ENCODE assay signal across 1 cellular context in the genomic region with DNA sequence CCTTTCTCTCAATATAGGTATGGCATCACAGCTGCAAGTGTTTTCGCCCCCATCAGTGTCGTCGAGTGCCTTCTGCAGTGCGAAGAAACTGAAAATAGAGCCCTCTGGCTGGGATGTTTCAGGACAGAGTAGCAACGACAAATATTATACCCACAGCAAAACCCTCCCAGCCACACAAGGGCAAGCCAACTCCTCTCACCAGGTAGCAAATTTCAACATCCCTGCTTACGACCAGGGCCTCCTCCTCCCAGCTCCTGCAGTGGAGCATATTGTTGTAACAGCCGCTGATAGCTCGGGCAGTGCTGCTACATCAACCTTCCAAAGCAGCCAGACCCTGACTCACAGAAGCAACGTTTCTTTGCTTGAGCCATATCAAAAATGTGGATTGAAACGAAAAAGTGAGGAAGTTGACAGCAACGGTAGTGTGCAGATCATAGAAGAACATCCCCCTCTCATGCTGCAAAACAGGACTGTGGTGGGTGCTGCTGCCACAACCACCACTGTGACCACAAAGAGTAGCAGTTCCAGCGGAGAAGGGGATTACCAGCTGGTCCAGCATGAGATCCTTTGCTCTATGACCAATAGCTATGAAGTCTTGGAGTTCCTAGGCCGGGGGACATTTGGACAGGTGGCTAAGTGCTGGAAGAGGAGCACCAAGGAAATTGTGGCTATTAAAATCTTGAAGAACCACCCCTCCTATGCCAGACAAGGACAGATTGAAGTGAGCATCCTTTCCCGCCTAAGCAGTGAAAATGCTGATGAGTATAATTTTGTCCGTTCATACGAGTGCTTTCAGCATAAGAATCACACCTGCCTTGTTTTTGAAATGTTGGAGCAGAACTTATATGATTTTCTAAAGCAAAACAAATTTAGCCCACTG.
TF ChIP-seq lines count a peak whose summit lies in the region.

No MANE protein-coding gene starts in this region.

TF ChIP-seq in IMR-90, 13 proteins besides CTCF, POLR2A, EP300 and RAD21:
- TF ChIP-seq MAFK (IDR thresholded peaks at IDR 0.05; ENCODE audit: low read depth, low read length) = peak; percentile 35; the same call in 1 of the 2 replicates
- no peak for TF ChIP-seq RCOR1 (IDR thresholded peaks at IDR 0.05; ENCODE audit: insufficient replicate concordance, low read length)
TF ChIP-seq in IMR-90: peak in this region for 1.
